Comparison of ENCODE assay signal across 1 cellular context in the genomic region with DNA sequence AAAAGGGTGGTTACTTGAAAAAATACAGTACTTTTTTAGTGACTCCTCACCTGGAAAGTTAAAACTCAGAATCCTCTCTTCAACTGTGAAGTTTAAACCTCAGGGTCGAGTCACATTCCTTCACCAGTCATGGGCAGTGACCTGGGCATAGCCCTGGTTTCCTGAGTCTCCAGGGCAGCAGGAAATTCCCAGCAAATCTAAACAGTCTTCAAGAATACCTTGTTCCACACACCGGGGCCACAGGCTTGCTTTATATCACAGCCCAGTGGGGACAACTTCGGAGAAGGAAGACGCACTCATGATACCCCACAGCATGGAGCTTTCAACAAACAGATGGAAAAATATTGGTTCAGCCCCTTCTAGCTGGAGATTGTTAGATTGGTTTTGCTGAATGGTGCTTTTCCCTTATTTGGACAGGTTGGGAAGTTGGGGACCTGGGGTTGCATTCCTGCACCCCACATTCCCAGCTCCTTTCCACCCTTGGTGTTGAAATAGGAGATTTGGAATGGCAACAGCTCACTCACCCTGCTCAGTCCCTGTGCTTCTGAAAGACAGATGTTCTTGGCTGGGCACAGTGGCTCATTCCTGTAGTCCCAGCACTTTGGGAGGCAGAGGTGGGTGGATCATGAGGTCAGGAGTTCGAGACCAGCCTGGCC.
TF ChIP-seq lines count a peak whose summit lies in the region.

No MANE protein-coding gene starts in this region.

TF ChIP-seq in Ishikawa, 13 proteins besides CTCF, POLR2A, EP300 and RAD21 (continued from another document):
- TF ChIP-seq CREB1 (IDR thresholded peaks at IDR 0.05; ENCODE audit: low read depth) (no peak), TEAD4 (IDR thresholded peaks at IDR 0.05) (peak; percentile 81), NFIC (IDR thresholded peaks at IDR 0.05) (peak; percentile 62)
- TF ChIP-seq, protein P1, sequence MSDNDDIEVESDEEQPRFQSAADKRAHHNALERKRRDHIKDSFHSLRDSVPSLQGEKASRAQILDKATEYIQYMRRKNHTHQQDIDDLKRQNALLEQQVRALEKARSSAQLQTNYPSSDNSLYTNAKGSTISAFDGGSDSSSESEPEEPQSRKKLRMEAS (IDR thresholded peaks at IDR 0.05) = 0 out of 2 replicates have a peak, but pooled peaks have one; percentile 14
TF ChIP-seq in Ishikawa: peak in this region for 5.
